Comparison of ENCODE assay signal across 10 cellular contexts in the genomic region with DNA sequence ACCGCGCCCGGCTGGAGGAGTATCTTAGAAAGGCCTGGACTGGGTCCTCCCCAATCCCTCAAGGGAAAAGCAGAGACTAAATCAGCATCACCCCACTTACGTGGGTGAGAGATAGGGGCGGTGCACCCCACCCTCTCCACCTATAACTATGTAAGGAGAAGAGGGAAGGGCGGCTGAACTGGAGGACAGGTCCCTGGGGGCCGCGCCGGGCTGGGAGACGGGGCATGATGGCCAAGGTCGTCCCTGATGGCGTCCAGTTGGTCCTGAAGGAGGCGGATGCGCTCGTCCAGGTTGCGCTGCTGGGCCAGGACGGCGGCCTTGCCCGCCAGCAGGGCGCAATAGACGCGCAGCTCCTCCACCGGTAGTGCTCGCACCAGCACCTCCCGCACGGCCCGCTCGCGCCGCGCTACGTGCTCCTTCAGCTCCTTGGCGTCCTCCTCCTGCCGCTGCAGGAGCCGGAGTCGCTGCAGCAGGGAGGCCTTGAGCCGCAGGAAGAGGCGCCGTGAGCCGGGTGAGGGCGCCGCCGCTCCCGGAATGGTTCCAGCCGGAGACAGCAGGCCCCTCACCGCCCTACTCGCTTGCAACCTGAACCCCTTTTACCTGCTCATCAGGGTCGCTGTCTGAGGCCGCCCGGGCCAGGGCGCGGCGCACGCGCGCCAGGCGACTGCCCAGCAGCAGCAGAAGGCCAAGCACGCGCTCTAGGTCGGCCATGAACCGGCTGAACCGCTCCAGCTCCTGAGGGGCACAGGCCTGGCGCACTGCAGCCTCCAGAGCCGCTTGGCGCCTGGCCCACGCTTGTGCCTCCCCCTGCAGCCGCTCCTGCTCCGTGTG. TPM values are rescaled to one million over a fixed set of nuclear protein-coding genes. Genes with fewer than 3 reads are reported as not detected.
DNase-seq lines count a peak whose midpoint lies in the region; ATAC-seq and TF ChIP-seq lines count a peak whose summit lies in the region.
"Had no signal": no experiment of that assay in that cellular context is flagged by ENCODE, and none has a peak within 500 bp of the region (broad histone marks: within the 10 kb centered on the region; RNA-seq: fewer than 3 reads in every experiment).

No MANE protein-coding gene starts in this region.

- H3K9me3 ChIP-seq in right cardiac atrium (ENCODE audit: control insufficient read depth, low read length) (no peaks in the 10 kb centered on the region), skeletal muscle tissue (ENCODE audit: control insufficient read depth in 3 of 3, low read length in 3 of 3) (no peaks in the 10 kb centered on the region), MG63 (no peaks in the 10 kb centered on the region)

- H3K27me3 Mint-ChIP-seq in activated naive CD8-positive, alpha-beta T cell treated with anti-CD3 and anti-CD28 coated beads, Interleukin-2, amount 50 U/mL, for 24 hours = peaks cover 66% of the 10 kb centered on the region

- H3K27ac ChIP-seq in right cardiac atrium (ENCODE audit: low read length) = no peak overlapping the region
- no peak overlapping the region for H3K27ac ChIP-seq in skeletal muscle tissue (ENCODE audit: low read depth, low read length)

- H3K27ac Mint-ChIP-seq in activated naive CD8-positive, alpha-beta T cell treated with anti-CD3 and anti-CD28 coated beads, Interleukin-2, amount 50 U/mL, for 24 hours = no peak overlapping the region

- in situ Hi-C loops in GM13977 (cut with MboI; ENCODE audit: low pct_unique_long_range_greater_than_20kb, low sequenced_read_pairs, unreplicated experiment) = loop anchor here (10.0 kb wide), 1 partner anchor 438 kb away; no protein-coding TSS in a partner anchor

- H3K4me1 Mint-ChIP-seq in activated naive CD8-positive, alpha-beta T cell treated with anti-CD3 and anti-CD28 coated beads, Interleukin-2, amount 50 U/mL, for 24 hours = peaks cover 11% of the 10 kb centered on the region

- H3K4me3 ChIP-seq in right cardiac atrium (ENCODE audit: low read length) = no peak overlapping the region
- H3K4me3 ChIP-seq in skeletal muscle tissue (ENCODE audit: low read length in 3 of 3) = peak overlapping the region in 2 of 3 donors; percentile 13 to 30
- no peak overlapping the region for H3K4me3 ChIP-seq in MG63

- H3K9me3 Mint-ChIP-seq in activated naive CD8-positive, alpha-beta T cell treated with anti-CD3 and anti-CD28 coated beads, Interleukin-2, amount 50 U/mL, for 24 hours = no peaks in the 10 kb centered on the region

- H3K36me3 ChIP-seq in skeletal muscle tissue (ENCODE audit: control insufficient read depth in 3 of 3, insufficient read depth in 3 of 3, low read length in 3 of 3) (no peaks in the 10 kb centered on the region), MG63 (peaks cover 6% of the 10 kb centered on the region)

- H3K36me3 Mint-ChIP-seq in activated naive CD8-positive, alpha-beta T cell treated with anti-CD3 and anti-CD28 coated beads, Interleukin-2, amount 50 U/mL, for 24 hours (ENCODE audit: low read depth) = no peaks in the 10 kb centered on the region

- DNase-seq in GM13977 (ENCODE audit: low spot score) (peak; percentile 52), right cardiac atrium (peak in 2 of 3 donors; percentile 67 to 69), MG63 (no peak), NCI-H1048 (lab: John Stamatoyannopoulos, UW) (no peak), NCI-H345 (lab: John Stamatoyannopoulos, UW) (no peak)
- no peak for DNase-seq in activated naive CD8-positive, alpha-beta T cell treated with anti-CD3 and anti-CD28 coated beads, Interleukin-2, amount 50 U/mL, for 24 hours
- DNase-seq: stimulated activated CD8-positive, alpha-beta memory T cell treated with anti-CD3 and anti-CD28 coated beads, Interleukin-4, amount 100 ng/mL, for 48 hours had no signal

- intact Hi-C loops in right cardiac atrium (cut with DNase I) = loop anchor here in 2 of 4 donors (10.0 kb wide), 2 partner anchors 298 to 438 kb away; no protein-coding TSS in a partner anchor

- H3K4me1 ChIP-seq in right cardiac atrium (ENCODE audit: control insufficient read depth, insufficient read depth, low read length) = no peaks in the 10 kb centered on the region
- peaks cover 2 to 8% (median 3%) of the 10 kb centered on the region in 3 donors for H3K4me1 ChIP-seq in skeletal muscle tissue (ENCODE audit: control insufficient read depth in 3 of 3, insufficient read depth in 3 of 3, low read length in 3 of 3)

- H3K4me3 Mint-ChIP-seq in activated naive CD8-positive, alpha-beta T cell treated with anti-CD3 and anti-CD28 coated beads, Interleukin-2, amount 50 U/mL, for 24 hours = no peak overlapping the region

- H3K9ac ChIP-seq in skeletal muscle tissue (ENCODE audit: low read depth in 1 of 3, low read length in 3 of 3) = peak overlapping the region in 1 of 3 donors; percentile 45

- peak; percentile 8 for ATAC-seq in activated naive CD8-positive, alpha-beta T cell treated with anti-CD3 and anti-CD28 coated beads, Interleukin-2, amount 50 U/mL, for 24 hours
- ATAC-seq in right cardiac atrium (peak; percentile 4 to 5), HG03432 (IDR thresholded peaks at IDR 0.05; ENCODE audit: unreplicated experiment) (no peak)

- no peak for TF ChIP-seq CTCF in GM13977 (IDR thresholded peaks at IDR 0.05; ENCODE audit: extremely low read depth, insufficient read depth, missing control alignments)

- H3K27me3 ChIP-seq in right cardiac atrium (ENCODE audit: control insufficient read depth, insufficient read depth) (no peaks in the 10 kb centered on the region), skeletal muscle tissue (ENCODE audit: control insufficient read depth in 3 of 3, insufficient read depth in 3 of 3, low read length in 3 of 3) (peaks cover 10 to 26% (median 21%) of the 10 kb centered on the region in 3 donors), MG63 (no peaks in the 10 kb centered on the region)

- WGBS in right cardiac atrium = 33% methylated on average over 68 of the region's 68 CpGs

RNA-seq across cellular contexts. Expression of gene SHROOM1, which starts 7.6 kb away (rescaled TPM):
- 1 to 10 TPM; 2.9 to 5.3 (median 4.2) TPM for total RNA-seq in right cardiac atrium
- polyA plus RNA-seq in right cardiac atrium = 2.9 TPM
- 1.6 TPM for total RNA-seq in skeletal muscle tissue
- total RNA-seq in MG63 (2014; rRNA removed; shearing (Covaris generic); ENCODE audit: low replicate concordance) = 8.6 and 16.4 TPM in 2 replicates

RNA-seq across cellular contexts. Expression of gene SOWAHA, which starts 9.8 kb away (rescaled TPM):
- total RNA-seq in right cardiac atrium (under 1 TPM in 1 of 4 donors, not detected in 3; 0.11 TPM), skeletal muscle tissue (under 0.01 TPM)
- polyA plus RNA-seq in right cardiac atrium = 0.05 TPM
- not detected in 2 replicates for total RNA-seq in MG63 (2014; rRNA removed; shearing (Covaris generic); ENCODE audit: low replicate concordance)

RNA-seq across cellular contexts. Expression of gene GDF9, which starts 43.4 kb away (rescaled TPM):
- total RNA-seq in right cardiac atrium = under 1 TPM in 3 of 4 donors, not detected in 1; 0.09 to 0.54 (median 0.14) TPM
- polyA plus RNA-seq in right cardiac atrium = 0.18 TPM
- total RNA-seq in skeletal muscle tissue = 0.52 TPM
- 0.15 TPM in 1 of 2 replicates, not detected in the other for total RNA-seq in MG63 (2014; rRNA removed; shearing (Covaris generic); ENCODE audit: low replicate concordance)
- total RNA-seq: M059J had no signal

RNA-seq across cellular contexts. Expression of gene UQCRQ, which starts 43.6 kb away (rescaled TPM):
- total RNA-seq in right cardiac atrium (1,000 to 10,000 TPM in 2 of 4 donors, 100 to 1,000 TPM in 2; 978 to 1,175 (median 1,022) TPM), skeletal muscle tissue (135 TPM)
- polyA plus RNA-seq in right cardiac atrium = 1,317 TPM
- 388 and 1,689 TPM in 2 replicates for total RNA-seq in MG63 (2014; rRNA removed; shearing (Covaris generic); ENCODE audit: low replicate concordance)

RNA-seq across cellular contexts. Expression of gene SEPTIN8, which starts 45.8 kb away (rescaled TPM):
- total RNA-seq in right cardiac atrium (10 to 100 TPM; 25.8 to 33.7 (median 31.0) TPM), skeletal muscle tissue (28.7 TPM)
- 17.7 TPM for polyA plus RNA-seq in right cardiac atrium
- total RNA-seq in MG63 (2014; rRNA removed; shearing (Covaris generic); ENCODE audit: low replicate concordance) = 36.9 and 53.8 TPM in 2 replicates

Comparison
In these comparisons a context has a peak if more than half of its experiments do, and no peak if none do; other contexts are left out.
1. DNase-seq: peak in GM13977 (single experiment) and right cardiac atrium (2 of 3); none in activated naive CD8-positive, alpha-beta T cell treated with anti-CD3 and anti-CD28 coated beads, Interleukin-2, amount 50 U/mL, for 24 hours (single experiment), MG63 (single experiment), NCI-H1048 (single experiment) and NCI-H345 (single experiment).
2. H3K4me3 ChIP-seq: peak in skeletal muscle tissue (2 of 3); none in right cardiac atrium (single experiment) and MG63 (single experiment).